In the genomic region with DNA sequence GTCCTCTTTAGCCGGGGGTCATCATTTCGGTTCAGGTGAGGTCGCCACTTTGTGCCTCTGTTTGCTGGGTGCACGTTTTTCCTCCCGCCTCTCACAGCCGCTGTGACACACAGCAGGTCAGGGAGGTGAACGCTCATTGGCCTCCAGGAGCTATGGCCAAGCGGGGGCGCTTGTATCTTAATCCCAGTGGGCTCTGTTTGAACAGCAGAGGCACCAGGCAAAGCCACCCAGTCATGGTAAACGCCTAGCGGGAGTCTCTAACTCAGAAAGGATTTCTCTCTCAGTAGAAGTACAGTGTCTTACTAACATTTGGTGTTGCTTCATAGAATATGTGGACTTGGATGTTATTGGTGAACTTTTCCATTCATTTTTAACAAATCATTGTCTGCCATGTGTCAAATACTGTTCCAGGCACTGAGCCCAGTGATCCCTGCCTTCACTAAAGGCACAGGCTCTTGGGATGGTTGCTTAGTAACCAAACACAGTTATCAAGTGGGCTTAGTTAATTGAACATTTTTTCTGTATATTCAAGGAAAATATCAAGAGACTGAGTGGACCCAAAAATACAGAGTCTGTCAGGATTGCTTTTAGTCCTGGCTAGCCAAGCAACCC, we compare ENCODE assay signal across 22 cellular contexts.
DNase-seq lines count a peak whose midpoint lies in the region; ATAC-seq and TF ChIP-seq lines count a peak whose summit lies in the region.
"Had no signal": no experiment of that assay in that cellular context is flagged by ENCODE, and none has a peak within 500 bp of the region (broad histone marks: within the 10 kb centered on the region; RNA-seq: fewer than 3 reads in every experiment).

No MANE protein-coding gene starts in this region.

- H3K4me1 Mint-ChIP-seq in brain, result peaks cover 33% of the 10 kb centered on the region
- H3K4me1 Mint-ChIP-seq: activated B cell treated with CpG ODN at 0.5 μM for 24 hours; stimulated activated effector memory CD8-positive, alpha-beta T cell treated with anti-CD3 and anti-CD28 coated beads, Interleukin-12 subunit alpha, Interleukin-12 subunit beta, amount 100 ng/mL, for 72 hours had no signal

- no peaks in the 10 kb centered on the region for H3K27me3 Mint-ChIP-seq in brain

- no peaks in the 10 kb centered on the region for H3K27me3 ChIP-seq in left ventricle myocardium inferior (ENCODE audit: low read depth)
- H3K27me3 ChIP-seq: BLaER1 treated with 17β-estradiol and CSF1 and Interleukin-3, amounts not matched to agents 10 nM and 100 nM; foreskin keratinocyte; tibial nerve had no signal

- no peaks in the 10 kb centered on the region for H3K9me3 Mint-ChIP-seq in brain
- H3K9me3 Mint-ChIP-seq: activated B cell treated with CpG ODN at 0.5 μM for 24 hours; activated naive CD4-positive, alpha-beta T cell treated with anti-CD3 and anti-CD28 coated beads, Interleukin-2, amount 50 U/mL, for 72 hours; stimulated activated effector memory CD8-positive, alpha-beta T cell treated with anti-CD3 and anti-CD28 coated beads, Interleukin-12 subunit alpha, Interleukin-12 subunit beta, amount 100 ng/mL, for 72 hours; T-helper 1 cell treated with Interleukin-12 subunit alpha and Interleukin-12 subunit beta and Interleukin-4 antibody, amounts not matched to agents 30 μg/mL and 1 μg/mL, for 36 hours had no signal

- H3K27ac ChIP-seq in left ventricle myocardium inferior (replicated peaks), result peak overlapping the region; percentile 60
- H3K27ac ChIP-seq: BLaER1 treated with 17β-estradiol and CSF1 and Interleukin-3, amounts not matched to agents 10 nM and 100 nM; foreskin keratinocyte; psoas muscle; tibial nerve had no signal

- TF ChIP-seq CTCF in brain (conservative IDR thresholded peaks at IDR 0.05) (no peak), left ventricle myocardium inferior (IDR thresholded peaks at IDR 0.05; ENCODE audit: borderline replicate concordance) (no peak)

- peaks cover 27% of the 10 kb centered on the region for H3K4me1 ChIP-seq in left ventricle myocardium inferior
- H3K4me1 ChIP-seq: foreskin keratinocyte had no signal

- ATAC-seq in HG03469 (IDR thresholded peaks at IDR 0.05; ENCODE audit: unreplicated experiment) (no peak), GM21576 (IDR thresholded peaks at IDR 0.05; ENCODE audit: unreplicated experiment) (no peak)
- ATAC-seq: activated CD8-positive, alpha-beta T cell treated with anti-CD3 and anti-CD28 coated beads, Interleukin-2, amount 10 ng/mL, durations not matched to agents 7 days and 5 days; activated naive CD4-positive, alpha-beta T cell treated with anti-CD3 and anti-CD28 coated beads, Interleukin-2, amount 50 U/mL, for 72 hours; foreskin keratinocyte; psoas muscle; stimulated activated effector memory CD8-positive, alpha-beta T cell treated with anti-CD3 and anti-CD28 coated beads, Interleukin-12 subunit alpha, Interleukin-12 subunit beta, amount 100 ng/mL, for 72 hours had no signal

- no peaks in the 10 kb centered on the region for H3K9me3 ChIP-seq in left ventricle myocardium inferior (replicated peaks)
- H3K9me3 ChIP-seq: BLaER1 treated with 17β-estradiol and CSF1 and Interleukin-3, amounts not matched to agents 10 nM and 100 nM; psoas muscle; tibial nerve had no signal

- no peak overlapping the region for H3K4me3 ChIP-seq in left ventricle myocardium inferior
- H3K4me3 ChIP-seq: BLaER1 treated with 17β-estradiol and CSF1 and Interleukin-3, amounts not matched to agents 10 nM and 100 nM; psoas muscle; tibial nerve had no signal

- no peak overlapping the region for H3K4me3 Mint-ChIP-seq in brain
- H3K4me3 Mint-ChIP-seq: activated B cell treated with CpG ODN at 0.5 μM for 24 hours; activated CD8-positive, alpha-beta T cell treated with anti-CD3 and anti-CD28 coated beads, Interleukin-2, amount 10 ng/mL, durations not matched to agents 7 days and 5 days; stimulated activated effector memory CD8-positive, alpha-beta T cell treated with anti-CD3 and anti-CD28 coated beads, Interleukin-12 subunit alpha, Interleukin-12 subunit beta, amount 100 ng/mL, for 72 hours; T-helper 1 cell treated with Interleukin-12 subunit alpha and Interleukin-12 subunit beta and Interleukin-4 antibody, amounts not matched to agents 30 μg/mL and 1 μg/mL, for 36 hours had no signal

- DNase-seq in NCI-H1105 treated with DMSO at 0.1 percent for 48 hours (lab: John Stamatoyannopoulos, UW), result peak; percentile 4
- no peak for DNase-seq in left ventricle myocardium inferior
- peak; percentile 84 for DNase-seq in posterior vena cava (ENCODE audit: low spot score)
- DNase-seq in HCEC 1CT, result no peak
- DNase-seq: activated B cell treated with CpG ODN at 0.5 μM for 24 hours; activated CD8-positive, alpha-beta T cell treated with anti-CD3 and anti-CD28 coated beads, Interleukin-2, amount 10 ng/mL, durations not matched to agents 7 days and 5 days; activated T-cell treated with anti-CD3 and anti-CD28 coated beads, Interleukin-2, amount 50 U/mL, for 48 hours; caudate nucleus; effector memory CD4-positive, alpha-beta T cell; foreskin keratinocyte; GOT3; NCI-H2171; psoas muscle; stimulated activated CD4-positive, alpha-beta T cell treated with anti-CD3 and anti-CD28 coated beads, Interleukin-12 subunit alpha, Interleukin-12 subunit beta, amount 100 ng/mL, for 4 hours had no signal

- peaks cover 22% of the 10 kb centered on the region for H3K36me3 ChIP-seq in left ventricle myocardium inferior

- intact Hi-C loops in left ventricle myocardium inferior (cut with micrococcal nuclease) (no loop called here), posterior vena cava (cut with DNase I) (loop anchor here in 1 of 2 donors (10.0 kb wide), 1 partner anchor 245 kb away; a partner anchor contains a TSS)

- peak overlapping the region in 4 of 5 experiments; percentile 0 to 74 (median 66) for H3K27ac Mint-ChIP-seq in brain
- H3K27ac Mint-ChIP-seq: activated B cell treated with CpG ODN at 0.5 μM for 24 hours; activated CD8-positive, alpha-beta T cell treated with anti-CD3 and anti-CD28 coated beads, Interleukin-2, amount 10 ng/mL, durations not matched to agents 7 days and 5 days; stimulated activated effector memory CD8-positive, alpha-beta T cell treated with anti-CD3 and anti-CD28 coated beads, Interleukin-12 subunit alpha, Interleukin-12 subunit beta, amount 100 ng/mL, for 72 hours; T-helper 1 cell treated with Interleukin-12 subunit alpha and Interleukin-12 subunit beta and Interleukin-4 antibody, amounts not matched to agents 30 μg/mL and 1 μg/mL, for 36 hours had no signal

- peaks cover 69% of the 10 kb centered on the region for H3K36me3 Mint-ChIP-seq in brain
- H3K36me3 Mint-ChIP-seq: activated naive CD4-positive, alpha-beta T cell treated with anti-CD3 and anti-CD28 coated beads, Interleukin-2, amount 50 U/mL, for 72 hours; stimulated activated effector memory CD8-positive, alpha-beta T cell treated with anti-CD3 and anti-CD28 coated beads, Interleukin-12 subunit alpha, Interleukin-12 subunit beta, amount 100 ng/mL, for 72 hours had no signal

Comparison
In these comparisons a context has a peak if more than half of its experiments do, and no peak if none do; other contexts are left out.
1. DNase-seq: peak in NCI-H1105 treated with DMSO at 0.1 percent for 48 hours (single experiment) and posterior vena cava (single experiment); none in left ventricle myocardium inferior (single experiment) and HCEC 1CT (single experiment).